8 cellular contexts compared by ENCODE assay signal in the genomic region with DNA sequence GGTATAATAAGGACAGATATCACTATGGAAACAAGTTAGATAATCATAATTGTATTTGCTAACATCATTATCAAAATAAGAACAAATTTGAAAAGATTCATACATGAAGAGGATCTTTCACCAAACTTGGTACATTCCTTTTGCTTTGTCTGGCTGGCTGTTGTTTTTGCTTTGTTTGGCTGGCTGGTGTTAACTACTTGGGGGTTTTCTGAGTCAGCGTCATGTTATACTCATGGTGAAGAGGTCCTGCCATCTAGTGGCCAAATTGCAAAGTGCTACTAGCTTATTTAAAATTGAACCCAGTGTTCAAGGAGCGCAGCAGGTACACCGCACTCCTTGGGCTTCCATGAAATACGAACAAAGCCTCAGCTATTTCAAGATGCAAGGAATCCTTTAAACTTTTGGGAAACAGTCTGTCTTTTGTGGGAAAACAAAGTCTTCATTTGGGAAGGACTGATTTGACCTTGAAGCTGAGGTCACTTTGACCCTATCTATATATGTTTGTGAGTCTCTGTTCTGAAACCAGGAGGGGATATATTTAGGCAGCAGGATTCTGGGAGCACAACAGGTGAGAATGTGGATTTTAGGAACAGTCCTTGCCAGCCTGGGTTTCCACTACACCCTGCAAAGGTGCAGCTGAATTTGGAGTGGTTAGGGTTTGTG.
DNase-seq lines count a peak whose midpoint lies in the region; ATAC-seq and TF ChIP-seq lines count a peak whose summit lies in the region.

No MANE protein-coding gene starts in this region.

- peaks cover 0 to 90% (median 29%) of the 10 kb centered on the region in 45 donors for H3K27me3 ChIP-seq in dorsolateral prefrontal cortex

- TF ChIP-seq CTCF in AG04449 (IDR thresholded peaks at IDR 0.05; ENCODE audit: insufficient read depth, low read length, missing control alignments) (peak; percentile 42), dorsolateral prefrontal cortex (IDR thresholded peaks at IDR 0.05 in 54 of 56, conservative IDR thresholded peaks at IDR 0.05 in 2 of 56; ENCODE audit: low read depth in 1 of 56, partially characterized antibody in 56 of 56) (peak; percentile 57 to 91 (median 82))

- ATAC-seq in GM18498 (IDR thresholded peaks at IDR 0.05; ENCODE audit: unreplicated experiment) (peak; percentile 91), HG02870 (IDR thresholded peaks at IDR 0.05; ENCODE audit: unreplicated experiment) (peak; percentile 94)

- intact Hi-C loops in dorsolateral prefrontal cortex (cut with DNase I): loop anchor here in 1 of 2 donors (5.0 kb wide), 1 partner anchor 38 kb away; no protein-coding TSS in a partner anchor

- DNase-seq in AG04449 (ENCODE audit: low read depth, low spot score): no peak
- DNase-seq in NCI-H1105 treated with DMSO at 0.1 percent for 48 hours (lab: John Stamatoyannopoulos, UW): peak; percentile 73
- peak; percentile 37 for DNase-seq in T1000 (lab: John Stamatoyannopoulos, UW)
- peak in 5 of 10 donors; percentile 25 to 67 (median 41) for DNase-seq in dorsolateral prefrontal cortex
- DNase-seq in lung microvascular endothelial cell (ENCODE audit: low read depth in 2 of 2): peak; percentile 86 to 88
- DNase-seq in stimulated activated CD8-positive, alpha-beta memory T cell treated with anti-CD3 and anti-CD28 coated beads, Interleukin-4, amount 100 ng/mL, for 48 hours: peak; percentile 50

- H3K27ac ChIP-seq in dorsolateral prefrontal cortex: peak overlapping the region in 22 of 59 donors; percentile 3 to 75 (median 31)

- H3K4me3 ChIP-seq in AG04449 (ENCODE audit: low read depth, low read length): no peak overlapping the region
- peak overlapping the region in 13 of 59 donors; percentile 4 to 33 (median 15) for H3K4me3 ChIP-seq in dorsolateral prefrontal cortex

- POLR2A ChIA-PET in AG04449 (lab: Yijun Ruan, JAX): no interaction called here

- CTCF ChIA-PET in AG04449 (lab: Yijun Ruan, JAX): interaction anchor here (1.0 to 2.7 kb wide), 14 partner anchors 9 to 1065 kb away, joined by 3 to 16 read pairs (median 4); no protein-coding TSS in a partner anchor
